Comparison of ENCODE assay signal across 16 cellular contexts in the genomic region with DNA sequence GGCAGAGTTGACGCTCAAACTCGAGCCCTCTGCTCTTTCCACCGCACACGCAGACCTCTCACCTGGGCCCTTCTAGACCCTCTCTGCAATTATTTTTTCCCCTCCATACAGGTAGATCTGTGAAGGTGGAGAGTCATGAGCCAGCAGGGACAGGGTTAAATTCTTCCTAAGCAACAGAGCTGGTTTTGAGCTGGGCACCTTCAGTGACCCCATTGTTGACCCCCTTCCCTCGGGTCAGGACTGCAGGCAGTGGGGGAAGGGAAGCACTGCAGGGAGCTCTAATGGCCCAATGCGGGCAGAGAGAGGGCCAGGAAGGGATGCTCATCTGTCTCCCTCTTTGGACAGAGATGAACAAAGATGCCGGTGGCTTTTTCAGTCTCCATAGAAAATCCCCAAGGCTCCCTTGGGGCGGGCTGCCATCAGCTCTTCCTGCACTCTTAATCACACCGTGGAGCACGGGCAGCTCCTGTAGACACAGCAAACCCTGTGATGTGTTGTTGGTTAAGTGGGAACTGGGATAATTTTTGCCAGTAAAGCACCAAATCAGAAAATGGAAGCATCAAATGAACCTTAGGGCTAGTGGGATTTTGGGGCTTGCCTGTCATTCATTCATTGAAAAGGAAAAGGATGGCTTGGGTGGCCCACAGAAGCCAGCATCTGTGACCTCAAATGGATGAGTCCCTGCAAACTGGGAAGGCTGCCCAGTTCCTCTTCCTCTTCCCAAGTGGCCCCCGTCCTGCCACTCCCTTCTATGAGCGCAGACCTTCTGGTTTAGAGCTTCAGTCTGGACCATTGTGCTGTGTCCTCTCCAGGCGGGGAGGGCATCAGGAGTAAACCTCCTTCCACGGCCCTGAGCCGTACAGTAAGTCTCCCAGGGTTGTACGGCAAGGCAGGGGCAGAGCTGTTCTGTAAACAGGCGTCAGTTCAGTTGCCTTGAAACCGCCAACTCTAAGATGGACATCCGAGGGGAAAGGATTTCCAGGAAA. TPM values are rescaled to one million over a fixed set of nuclear protein-coding genes. Genes with fewer than 3 reads are reported as not detected.
DNase-seq lines count a peak whose midpoint lies in the region; ATAC-seq and TF ChIP-seq lines count a peak whose summit lies in the region.
"Had no signal": no experiment of that assay in that cellular context is flagged by ENCODE, and none has a peak within 500 bp of the region (broad histone marks: within the 10 kb centered on the region; RNA-seq: fewer than 3 reads in every experiment).

No MANE protein-coding gene starts in this region.

- H3K4me2 ChIP-seq in trophoblast cell (ENCODE audit: low read length) = peak overlapping the region; percentile 26

- TF ChIP-seq CTCF in brain (conservative IDR thresholded peaks at IDR 0.05) (no peak), coronary artery (IDR thresholded peaks at IDR 0.05) (no peak)

- no CpG with 5 or more reads among the region's 19 CpGs for WGBS in trophoblast cell (ENCODE audit: extremely low coverage, insufficient coverage, insufficient read length)

- peaks cover 68% of the 10 kb centered on the region for H3K4me1 Mint-ChIP-seq in brain
- H3K4me1 Mint-ChIP-seq: naive B cell had no signal

- peak; percentile 54 for DNase-seq in iPS-NIHi11 (ENCODE audit: low spot score)
- no peak for DNase-seq in trophoblast cell
- no peak for DNase-seq in foreskin melanocyte
- DNase-seq in coronary artery (ENCODE audit: low spot score) = no peak
- DNase-seq: C1 segment of cervical spinal cord, cerebellar nuclear complex, GF-D8, naive B cell, NCI-H774, SIG-M5, sigmoid colon had no signal

- peak overlapping the region in 3 of 5 experiments; percentile 3 to 56 (median 54) for H3K27ac Mint-ChIP-seq in brain
- H3K27ac Mint-ChIP-seq: activated naive CD8-positive, alpha-beta T cell had no signal

- no peak overlapping the region for H2AFZ ChIP-seq in trophoblast cell (ENCODE audit: insufficient read depth, low read length, poor library complexity)

- peak overlapping the region; percentile 59 for H3K18ac ChIP-seq in trophoblast cell (ENCODE audit: low read length)

- peak overlapping the region; percentile 53 for H3K4ac ChIP-seq in trophoblast cell (ENCODE audit: low read depth, low read length)

- H3K9me3 ChIP-seq in HUES6 (ENCODE audit: control insufficient read depth, insufficient read depth, low read depth, low read length) (no peaks in the 10 kb centered on the region), trophoblast cell (ENCODE audit: insufficient read depth, low read depth, low read length) (no peaks in the 10 kb centered on the region)
- H3K9me3 ChIP-seq: sigmoid colon had no signal

- H3K27me3 Mint-ChIP-seq in brain = peaks cover 30% of the 10 kb centered on the region
- H3K27me3 Mint-ChIP-seq: activated naive CD8-positive, alpha-beta T cell had no signal

- H2BK5ac ChIP-seq in trophoblast cell (ENCODE audit: low read depth, low read length, poor library complexity) = peak overlapping the region; percentile 29

- H3K36me3 Mint-ChIP-seq in brain = no peaks in the 10 kb centered on the region
- H3K36me3 Mint-ChIP-seq: activated naive CD8-positive, alpha-beta T cell; naive B cell had no signal

- peaks cover 8% of the 10 kb centered on the region for H3K79me1 ChIP-seq in trophoblast cell (ENCODE audit: low read length)

- H3K4me3 ChIP-seq in HUES6 (ENCODE audit: low read depth, low read length) = peak overlapping the region; percentile 9; the same call in 1 of the 2 replicates
- no peak overlapping the region for H3K4me3 ChIP-seq in trophoblast cell (ENCODE audit: low read depth, low read length)
- H3K4me3 ChIP-seq in coronary artery = no peak overlapping the region
- H3K4me3 ChIP-seq: sigmoid colon had no signal

- H3K27me3 ChIP-seq in HUES6 (ENCODE audit: control insufficient read depth, insufficient read depth, low read length) = no peaks in the 10 kb centered on the region
- H3K27me3 ChIP-seq in trophoblast cell (ENCODE audit: insufficient read depth, low read length) = no peaks in the 10 kb centered on the region
- H3K27me3 ChIP-seq: sigmoid colon had no signal

- H3K14ac ChIP-seq in trophoblast cell (ENCODE audit: low read length) = peak overlapping the region; percentile 70

- no peaks in the 10 kb centered on the region for H3K9me3 Mint-ChIP-seq in brain

- H4K8ac ChIP-seq in trophoblast cell (ENCODE audit: low read depth, low read length) = peak overlapping the region; percentile 73

- peaks cover 15% of the 10 kb centered on the region for H3K79me2 ChIP-seq in trophoblast cell (ENCODE audit: control insufficient read depth, insufficient read depth, low read length, poor library complexity)

- H3K4me1 ChIP-seq in HUES6 (ENCODE audit: control insufficient read depth, insufficient read depth, low read length) (peaks cover 57% of the 10 kb centered on the region), trophoblast cell (ENCODE audit: control insufficient read depth in 1 of 2, insufficient read depth in 2 of 2, low read length in 2 of 2) (peaks cover 14 to 21% of the 10 kb centered on the region in 2 experiments)

- peak overlapping the region; percentile 10 for H2BK12ac ChIP-seq in trophoblast cell (ENCODE audit: low read length)

- H2BK120ac ChIP-seq in trophoblast cell (ENCODE audit: insufficient read depth, low read length, poor library complexity) = peak overlapping the region; percentile 18

- H3K9ac ChIP-seq in HUES6 (ENCODE audit: low read length) (no peak overlapping the region), trophoblast cell (ENCODE audit: low read length) (no peak overlapping the region)

- ATAC-seq in activated CD4-positive, CD25-positive, alpha-beta regulatory T cell treated with anti-CD3 and anti-CD28 coated beads, Interleukin-2, amount 50 U/mL, for 24 hours = no peak
- no peak for ATAC-seq in HG03135 (IDR thresholded peaks at IDR 0.05; ENCODE audit: unreplicated experiment)

- H3K4me3 Mint-ChIP-seq in brain = peak overlapping the region in 2 of 5 experiments; percentile 63 to 65
- H3K4me3 Mint-ChIP-seq: activated naive CD8-positive, alpha-beta T cell; naive B cell had no signal

- H3K23ac ChIP-seq in trophoblast cell (ENCODE audit: low read length) = no peak overlapping the region

- no peak overlapping the region for H4K12ac ChIP-seq in trophoblast cell (ENCODE audit: low read depth, low read length)

- no peak overlapping the region for H3K27ac ChIP-seq in HUES6 (ENCODE audit: low read depth, low read length)
- peak overlapping the region; percentile 11 for H3K27ac ChIP-seq in trophoblast cell (ENCODE audit: low read depth, low read length)
- peak overlapping the region in 1 of 2 donors; percentile 50 for H3K27ac ChIP-seq in coronary artery

- no peak overlapping the region for H2AK5ac ChIP-seq in trophoblast cell (ENCODE audit: low read length)

- no peaks in the 10 kb centered on the region for H3K36me3 ChIP-seq in HUES6 (ENCODE audit: control insufficient read depth, insufficient read depth, low read length)
- peaks cover 0 to 4% of the 10 kb centered on the region in 2 experiments for H3K36me3 ChIP-seq in trophoblast cell (ENCODE audit: control insufficient read depth in 1 of 2, insufficient read depth in 2 of 2, low read length in 2 of 2)
- H3K36me3 ChIP-seq: sigmoid colon had no signal

- peak overlapping the region; percentile 64 for H4K91ac ChIP-seq in trophoblast cell (ENCODE audit: low read depth, low read length)

RNA-seq across cellular contexts. Expression of gene SOX13, which starts 21.6 kb away (rescaled TPM):
- 70.2 TPM for polyA plus RNA-seq in brain (ENCODE audit: insufficient read depth, low read depth, low replicate concordance)
- polyA plus RNA-seq in trophoblast cell (2013) = 79.8 and 85.3 TPM in 2 replicates

RNA-seq across cellular contexts. Expression of gene ETNK2, which starts 57.3 kb away (rescaled TPM):
- 27.1 TPM for polyA plus RNA-seq in brain (ENCODE audit: insufficient read depth, low read depth, low replicate concordance)
- 7.7 and 8.1 TPM in 2 replicates for polyA plus RNA-seq in trophoblast cell (2013)
